Comparison of ENCODE assay signal across 8 cellular contexts in the genomic region with DNA sequence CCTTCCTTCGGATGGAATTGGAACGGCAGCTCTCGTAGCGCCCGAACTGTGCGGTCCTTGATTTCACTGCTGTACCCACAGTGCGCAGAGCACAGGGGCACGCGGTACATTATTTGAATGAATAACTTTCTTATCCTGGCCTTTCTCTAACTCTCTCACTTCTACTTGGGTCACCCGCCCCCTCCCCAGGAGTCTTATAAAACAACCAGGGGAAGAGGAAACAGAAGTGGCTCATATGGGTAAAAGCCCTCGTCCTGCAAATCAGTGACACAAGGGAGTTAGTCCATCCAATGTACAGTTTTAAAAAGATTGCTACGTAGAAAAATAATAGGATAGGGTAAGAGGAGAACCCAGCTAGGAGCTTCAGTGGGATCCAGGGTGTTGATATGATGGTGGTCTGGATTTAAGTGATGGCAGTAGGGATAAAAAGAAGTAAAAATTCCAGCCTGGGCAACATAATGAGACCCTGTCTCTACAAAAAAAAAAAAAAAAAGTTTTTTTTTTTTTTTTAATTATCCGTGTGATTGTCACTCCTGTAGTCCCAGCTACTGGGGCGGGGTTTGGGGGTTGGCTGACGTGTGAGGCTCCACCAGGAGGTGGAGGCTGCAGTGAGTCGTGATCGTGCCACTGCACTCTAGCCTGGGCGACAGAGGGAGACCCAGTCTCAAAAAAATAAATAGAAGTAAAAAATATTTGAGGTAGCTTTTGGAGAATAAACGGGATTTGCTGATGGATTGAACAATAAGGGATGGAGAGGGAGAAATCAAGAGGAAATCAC. TPM values are rescaled to one million over a fixed set of nuclear protein-coding genes. Genes with fewer than 3 reads are reported as not detected.
DNase-seq lines count a peak whose midpoint lies in the region; ATAC-seq and TF ChIP-seq lines count a peak whose summit lies in the region.

No MANE protein-coding gene starts in this region.

- H3K27me3 ChIP-seq in foreskin keratinocyte: peaks cover 12% of the 10 kb centered on the region

- peak overlapping the region; percentile 86 for H3K4me3 Mint-ChIP-seq in activated T-cell treated with anti-CD3 and anti-CD28 coated beads, Interleukin-2, amount 50 U/mL, for 24 hours
- H3K4me3 Mint-ChIP-seq in progenitor cell of endocrine pancreas (ENCODE audit: low read depth): peak overlapping the region; percentile 77

- no peaks in the 10 kb centered on the region for H3K4me1 ChIP-seq in foreskin keratinocyte

- TF ChIP-seq CTCF in foreskin keratinocyte (conservative IDR thresholded peaks at IDR 0.05): peak; percentile 6
- no peak for TF ChIP-seq CTCF in progenitor cell of endocrine pancreas (IDR thresholded peaks at IDR 0.05; ENCODE audit: unreplicated experiment)

- DNase-seq in COLO829 (ENCODE audit: low spot score): peak; percentile 49
- DNase-seq in HCEC 1CT: peak; percentile 21
- peak; percentile 12 for DNase-seq in NCI-H446 treated with DMSO at 0.1 percent for 48 hours (lab: John Stamatoyannopoulos, UW)
- peak; percentile 67 for DNase-seq in activated T-cell treated with anti-CD3 and anti-CD28 coated beads, Interleukin-2, amount 50 U/mL, for 24 hours
- no peak for DNase-seq in foreskin keratinocyte
- DNase-seq in progenitor cell of endocrine pancreas (ENCODE audit: low spot score, unreplicated experiment): no peak

- H3K4me1 Mint-ChIP-seq in activated T-cell treated with anti-CD3 and anti-CD28 coated beads, Interleukin-2, amount 50 U/mL, for 24 hours (ENCODE audit: low read depth): peaks cover 17% of the 10 kb centered on the region
- peaks cover 8% of the 10 kb centered on the region for H3K4me1 Mint-ChIP-seq in progenitor cell of endocrine pancreas (ENCODE audit: low read depth)

- no peaks in the 10 kb centered on the region for H3K36me3 Mint-ChIP-seq in activated T-cell treated with anti-CD3 and anti-CD28 coated beads, Interleukin-2, amount 50 U/mL, for 24 hours (ENCODE audit: low read depth)
- no peaks in the 10 kb centered on the region for H3K36me3 Mint-ChIP-seq in progenitor cell of endocrine pancreas (ENCODE audit: insufficient read depth)

- ATAC-seq in foreskin keratinocyte (peak; percentile 58), GM18907 (IDR thresholded peaks at IDR 0.05; ENCODE audit: unreplicated experiment) (no peak), HG03378 (IDR thresholded peaks at IDR 0.05; ENCODE audit: unreplicated experiment) (no peak)

- H3K9me3 Mint-ChIP-seq in activated T-cell treated with anti-CD3 and anti-CD28 coated beads, Interleukin-2, amount 50 U/mL, for 24 hours: no peaks in the 10 kb centered on the region
- H3K9me3 Mint-ChIP-seq in progenitor cell of endocrine pancreas (ENCODE audit: low read depth): no peaks in the 10 kb centered on the region

- H3K27ac Mint-ChIP-seq in activated T-cell treated with anti-CD3 and anti-CD28 coated beads, Interleukin-2, amount 50 U/mL, for 24 hours: peak overlapping the region; percentile 63
- H3K27ac Mint-ChIP-seq in progenitor cell of endocrine pancreas: peak overlapping the region; percentile 62

- no peaks in the 10 kb centered on the region for H3K27me3 Mint-ChIP-seq in activated T-cell treated with anti-CD3 and anti-CD28 coated beads, Interleukin-2, amount 50 U/mL, for 24 hours
- H3K27me3 Mint-ChIP-seq in progenitor cell of endocrine pancreas: peaks cover 37% of the 10 kb centered on the region

- H3K27ac ChIP-seq in foreskin keratinocyte: no peak overlapping the region

RNA-seq across cellular contexts. Expression of gene L3MBTL2, which starts 7.1 kb away (rescaled TPM):
- total RNA-seq in foreskin keratinocyte: 20.6 and 21.2 TPM in 2 replicates
- polyA plus RNA-seq in foreskin keratinocyte: 14.1 and 15.1 TPM in 2 replicates
- 28.8 and 30.3 TPM in 2 replicates for total RNA-seq in progenitor cell of endocrine pancreas

RNA-seq across cellular contexts. Expression of gene CHADL, which starts 42.7 kb away (rescaled TPM):
- total RNA-seq in foreskin keratinocyte (0.82 and 0.99 TPM in 2 replicates), progenitor cell of endocrine pancreas (3.1 TPM in 2 replicates)
- polyA plus RNA-seq in foreskin keratinocyte: 0.96 and 1.1 TPM in 2 replicates

Comparison
In these comparisons a context has a peak if more than half of its experiments do, and no peak if none do; other contexts are left out.
1. DNase-seq: peak in COLO829 (single experiment), HCEC 1CT (single experiment), NCI-H446 treated with DMSO at 0.1 percent for 48 hours (single experiment) and activated T-cell treated with anti-CD3 and anti-CD28 coated beads, Interleukin-2, amount 50 U/mL, for 24 hours (single experiment); none in foreskin keratinocyte (0 of 2) and progenitor cell of endocrine pancreas (single experiment).